In genomic region chr2:237687666-237688065, GRCh38 we compare ENCODE assay signal across 8 cellular contexts.
DNase-seq lines count a peak whose midpoint lies in the region; ATAC-seq and TF ChIP-seq lines count a peak whose summit lies in the region.

No MANE protein-coding gene starts in this region.

- H3K4me3 ChIP-seq in HL-60 (replicated peaks; ENCODE audit: insufficient read depth, low read length) (no peak overlapping the region), mesenchymal stem cell (ENCODE audit: insufficient read depth in 1 of 2, low read depth in 1 of 2, low read length in 2 of 2) (no peak overlapping the region)

- H2BK120ac ChIP-seq in mesenchymal stem cell (ENCODE audit: low read depth, low read length) = no peak overlapping the region

- no peak overlapping the region for H4K91ac ChIP-seq in mesenchymal stem cell (ENCODE audit: low read length)

- CTCF ChIA-PET in activated B cell treated with CpG ODN at 0.5 μM for 24 hours (lab: Charles Lee) = interaction anchor here (1.4 to 2.8 kb wide), 6 partner anchors 9 to 57 kb away, joined by 3 to 18 read pairs (median 8); no protein-coding TSS in a partner anchor

- H3K4me2 ChIP-seq in mesenchymal stem cell (ENCODE audit: low read length, poor library complexity, severe bottlenecking) = no peak overlapping the region

- TF ChIP-seq CTCF in HL-60 (IDR thresholded peaks at IDR 0.05; ENCODE audit: insufficient read depth, low read length) = no peak
- no peak for TF ChIP-seq CTCF in activated B cell treated with CpG ODN at 0.5 μM for 24 hours (IDR thresholded peaks at IDR 0.05)

- peaks cover 53% of the 10 kb centered on the region for H3K4me1 Mint-ChIP-seq in activated B cell treated with CpG ODN at 0.5 μM for 24 hours
- H3K4me1 Mint-ChIP-seq in stimulated activated effector memory CD8-positive, alpha-beta T cell treated with anti-CD3 and anti-CD28 coated beads, Interleukin-12 subunit alpha, Interleukin-12 subunit beta, amount 100 ng/mL, for 72 hours = peaks cover 54% of the 10 kb centered on the region

- no peak overlapping the region for H2BK15ac ChIP-seq in mesenchymal stem cell (ENCODE audit: low read depth, poor library complexity, severe bottlenecking)

- peaks cover 16 to 27% of the 10 kb centered on the region in 2 experiments for H3K36me3 ChIP-seq in mesenchymal stem cell (ENCODE audit: control insufficient read depth in 1 of 2, insufficient read depth in 2 of 2, low read depth in 1 of 2, low read length in 2 of 2)

- no peak overlapping the region for H4K8ac ChIP-seq in mesenchymal stem cell (ENCODE audit: low read length)

- POLR2A ChIA-PET in activated B cell treated with CpG ODN at 0.5 μM for 24 hours (lab: Charles Lee) = interaction anchor here (0.6 to 13.9 kb wide), 4 partner anchors 9 to 19 kb away, joined by 3 to 241 read pairs (median 12); no protein-coding TSS in a partner anchor

- peak overlapping the region; percentile 94 for H3K9ac ChIP-seq in mesenchymal stem cell (ENCODE audit: low read length)

- ATAC-seq in GM18867 (IDR thresholded peaks at IDR 0.05; ENCODE audit: unreplicated experiment) = peak; percentile 44
- peak; percentile 65 for ATAC-seq in activated B cell treated with CpG ODN at 0.5 μM for 24 hours (ENCODE audit: low read depth)
- ATAC-seq in stimulated activated effector memory CD8-positive, alpha-beta T cell treated with anti-CD3 and anti-CD28 coated beads, Interleukin-12 subunit alpha, Interleukin-12 subunit beta, amount 100 ng/mL, for 72 hours = peak; percentile 93

- H2AFZ ChIP-seq in mesenchymal stem cell (ENCODE audit: low read depth, low read length) = no peak overlapping the region

- H3K4me1 ChIP-seq in mesenchymal stem cell (ENCODE audit: control insufficient read depth, insufficient read depth, low read depth, low read length) = peaks cover 26% of the 10 kb centered on the region

- no peaks in the 10 kb centered on the region for H3K27me3 ChIP-seq in HL-60 (ENCODE audit: insufficient read depth, poor library complexity, severe bottlenecking)
- no peaks in the 10 kb centered on the region for H3K27me3 ChIP-seq in mesenchymal stem cell (ENCODE audit: control insufficient read depth in 1 of 2, insufficient read depth in 1 of 2, low read length in 2 of 2)

- no peaks in the 10 kb centered on the region for H3K9me3 ChIP-seq in mesenchymal stem cell (ENCODE audit: control insufficient read depth, low read length)

- H2AK5ac ChIP-seq in mesenchymal stem cell (ENCODE audit: low read length, severe bottlenecking) = no peak overlapping the region

- peak overlapping the region; percentile 61 for H3K4me3 Mint-ChIP-seq in activated B cell treated with CpG ODN at 0.5 μM for 24 hours
- peak overlapping the region; percentile 95 for H3K4me3 Mint-ChIP-seq in stimulated activated effector memory CD8-positive, alpha-beta T cell treated with anti-CD3 and anti-CD28 coated beads, Interleukin-12 subunit alpha, Interleukin-12 subunit beta, amount 100 ng/mL, for 72 hours

- no peak overlapping the region for H2BK5ac ChIP-seq in mesenchymal stem cell (ENCODE audit: low read depth, low read length, poor library complexity, severe bottlenecking)

- DNase-seq in HL-60 (ENCODE audit: low read depth in 1 of 2, low spot score in 1 of 2) = peak; percentile 92 to 97
- DNase-seq in activated B cell treated with CpG ODN at 0.5 μM for 24 hours = no peak
- DNase-seq in caudate nucleus (lab: John Stamatoyannopoulos, UW) = peak in 1 of 61 donors; percentile 33
- DNase-seq in mesenchymal stem cell = peak; percentile 100
- peak; percentile 59 to 85 for DNase-seq in stimulated activated effector memory CD8-positive, alpha-beta T cell treated with anti-CD3 and anti-CD28 coated beads, Interleukin-12 subunit alpha, Interleukin-12 subunit beta, amount 100 ng/mL, for 72 hours (ENCODE audit: low spot score in 2 of 2)
- no peak for DNase-seq in posterior cingulate gyrus
- DNase-seq in iPS-NIHi11 (ENCODE audit: low spot score) = no peak

- no peak overlapping the region for H3K14ac ChIP-seq in mesenchymal stem cell (ENCODE audit: low read length in 2 of 2)

- H3K18ac ChIP-seq in mesenchymal stem cell (ENCODE audit: low read depth in 1 of 2, low read length in 2 of 2) = no peak overlapping the region

- intact Hi-C loops in activated B cell treated with CpG ODN at 0.5 μM for 24 hours (cut with micrococcal nuclease) (loop anchor here (1.0 kb wide), 1 partner anchor 14 kb away; no protein-coding TSS in a partner anchor), posterior cingulate gyrus (cut with DNase I) (no loop called here)

- WGBS in mesenchymal stem cell = 16% methylated on average over 4 of the region's 4 CpGs

- peaks cover 24% of the 10 kb centered on the region for H3K79me1 ChIP-seq in mesenchymal stem cell (replicated peaks; ENCODE audit: low read length, poor library complexity, severe bottlenecking)

- no peaks in the 10 kb centered on the region for H3K27me3 Mint-ChIP-seq in activated B cell treated with CpG ODN at 0.5 μM for 24 hours

- no peak overlapping the region for H3K4ac ChIP-seq in mesenchymal stem cell (ENCODE audit: low read depth in 1 of 2, low read length in 2 of 2)

- no peaks in the 10 kb centered on the region for H3K9me3 Mint-ChIP-seq in activated B cell treated with CpG ODN at 0.5 μM for 24 hours
- no peaks in the 10 kb centered on the region for H3K9me3 Mint-ChIP-seq in stimulated activated effector memory CD8-positive, alpha-beta T cell treated with anti-CD3 and anti-CD28 coated beads, Interleukin-12 subunit alpha, Interleukin-12 subunit beta, amount 100 ng/mL, for 72 hours

- no peaks in the 10 kb centered on the region for H3K36me3 Mint-ChIP-seq in activated B cell treated with CpG ODN at 0.5 μM for 24 hours (ENCODE audit: low read depth)
- H3K36me3 Mint-ChIP-seq in stimulated activated effector memory CD8-positive, alpha-beta T cell treated with anti-CD3 and anti-CD28 coated beads, Interleukin-12 subunit alpha, Interleukin-12 subunit beta, amount 100 ng/mL, for 72 hours = peaks cover 5% of the 10 kb centered on the region

- H3K27ac ChIP-seq in HL-60 (replicated peaks) (peak overlapping the region; percentile 74), caudate nucleus (ENCODE audit: low read depth, low read length) (peak overlapping the region; percentile 54), mesenchymal stem cell (ENCODE audit: low read length, poor library complexity, severe bottlenecking) (peak overlapping the region; percentile 50)

- no peak overlapping the region for H3K23ac ChIP-seq in mesenchymal stem cell (ENCODE audit: low read length in 2 of 2)

- H3K27ac Mint-ChIP-seq in activated B cell treated with CpG ODN at 0.5 μM for 24 hours = peak overlapping the region; percentile 96
- peak overlapping the region; percentile 98 for H3K27ac Mint-ChIP-seq in stimulated activated effector memory CD8-positive, alpha-beta T cell treated with anti-CD3 and anti-CD28 coated beads, Interleukin-12 subunit alpha, Interleukin-12 subunit beta, amount 100 ng/mL, for 72 hours

- no peak overlapping the region for H2BK12ac ChIP-seq in mesenchymal stem cell (ENCODE audit: low read length in 2 of 2)

Comparison
In these comparisons a context has a peak if more than half of its experiments do, and no peak if none do; other contexts are left out.
1. DNase-seq: peak in HL-60 (2 of 2), mesenchymal stem cell (single experiment) and stimulated activated effector memory CD8-positive, alpha-beta T cell treated with anti-CD3 and anti-CD28 coated beads, Interleukin-12 subunit alpha, Interleukin-12 subunit beta, amount 100 ng/mL, for 72 hours (2 of 2); none in activated B cell treated with CpG ODN at 0.5 μM for 24 hours (single experiment), posterior cingulate gyrus (0 of 10) and iPS-NIHi11 (single experiment).
2. Peak in every context shown above with its lines, with median percentiles within 50 percentile points of each other: ATAC-seq and H3K27ac ChIP-seq.